8 cellular contexts compared by ENCODE assay signal in the genomic region with DNA sequence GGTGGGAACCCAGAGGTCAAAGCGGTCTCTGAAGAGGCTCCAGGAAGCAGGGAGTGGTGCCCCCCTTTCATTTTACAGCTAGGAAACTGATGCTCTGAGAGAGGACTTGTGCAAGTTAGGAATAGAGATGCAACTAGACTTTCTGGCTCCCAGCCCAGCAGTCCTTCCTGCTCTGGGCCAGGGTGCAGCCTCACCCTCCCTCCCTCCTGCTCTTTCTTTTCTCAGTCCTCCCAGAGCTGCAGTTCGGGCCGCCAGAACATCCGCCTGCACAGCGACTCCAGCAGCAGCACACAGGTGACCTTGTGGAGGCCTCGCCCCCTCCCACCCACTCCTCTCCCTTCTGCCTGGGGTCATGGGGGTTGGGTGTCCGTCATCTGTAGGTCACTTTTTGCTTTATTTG. TPM values are rescaled to one million over a fixed set of nuclear protein-coding genes. Genes with fewer than 3 reads are reported as not detected.
DNase-seq lines count a peak whose midpoint lies in the region; ATAC-seq and TF ChIP-seq lines count a peak whose summit lies in the region.

No MANE protein-coding gene starts in this region.

- in situ Hi-C loops in T47D (cut with HindIII; ENCODE audit: low pct_unique_long_range_greater_than_20kb, low sequenced_read_pairs) = no loop called here
- in situ Hi-C loops in GM13976 (cut with MboI; ENCODE audit: low sequenced_read_pairs, unreplicated experiment) = no loop called here

- no peaks in the 10 kb centered on the region for H3K36me3 ChIP-seq in HUES48 (ENCODE audit: control insufficient read depth, insufficient read depth, low read length)
- H3K36me3 ChIP-seq in lower lobe of right lung = no peaks in the 10 kb centered on the region

- H3K27me3 ChIP-seq in HUES48 (ENCODE audit: control insufficient read depth, insufficient read depth, low read length) (no peaks in the 10 kb centered on the region), lower lobe of right lung (ENCODE audit: low read depth) (no peaks in the 10 kb centered on the region)

- H3K4me1 ChIP-seq in HUES48 (ENCODE audit: control insufficient read depth, insufficient read depth, low read length) = peaks cover 14% of the 10 kb centered on the region
- H3K4me1 ChIP-seq in lower lobe of right lung = peaks cover 15% of the 10 kb centered on the region

- no peak overlapping the region for H3K4me3 ChIP-seq in HUES48 (ENCODE audit: low read depth, low read length)
- no peak overlapping the region for H3K4me3 ChIP-seq in lower lobe of right lung

- H3K9ac ChIP-seq in HUES48 (ENCODE audit: low read depth, low read length) = no peak overlapping the region

- intact Hi-C loops in lower lobe of right lung (cut with DNase I) = no loop called here

- ATAC-seq in lower lobe of right lung = peak; percentile 66 to 79

- DNase-seq in T47D (ENCODE audit: low read depth in 1 of 2, low spot score in 1 of 2) (peak; percentile 9 to 47), lower lobe of right lung (peak; percentile 76), CD1c-positive myeloid dendritic cell (ENCODE audit: extremely low spot score) (no peak), OCI-M1 (lab: John Stamatoyannopoulos, UW) (no peak), GM13976 (ENCODE audit: low spot score) (no peak)
- DNase-seq in stimulated activated CD4-positive, alpha-beta T cell treated with anti-CD3 and anti-CD28 coated beads, Interleukin-4, amount 100 ng/mL, for 4 hours = no peak

- H3K9me3 ChIP-seq in HUES48 (ENCODE audit: control insufficient read depth, insufficient read depth, low read length) (no peaks in the 10 kb centered on the region), lower lobe of right lung (no peaks in the 10 kb centered on the region)

- no peak for TF ChIP-seq CTCF in 22Rv1 (IDR thresholded peaks at IDR 0.05)
- no peak for TF ChIP-seq CTCF in lower lobe of right lung (IDR thresholded peaks at IDR 0.05)
- TF ChIP-seq CTCF in GM13976 (IDR thresholded peaks at IDR 0.05; ENCODE audit: borderline replicate concordance, control extremely low read depth, extremely low read depth, insufficient read depth, missing control alignments) = no peak

- H3K27ac ChIP-seq in 22Rv1 (peak overlapping the region; percentile 94), HUES48 (ENCODE audit: low read depth, low read length) (peak overlapping the region; percentile 38), lower lobe of right lung (peak overlapping the region; percentile 79)

RNA-seq across cellular contexts. Expression of gene LHFPL7, which starts 51.5 kb away (rescaled TPM):
- total RNA-seq in lower lobe of right lung = not detected

RNA-seq across cellular contexts. Expression of gene KIAA1671, which starts 57.5 kb away (rescaled TPM):
- 40.7 TPM for total RNA-seq in lower lobe of right lung

Comparison
In these comparisons a context has a peak if more than half of its experiments do, and no peak if none do; other contexts are left out.
1. H3K27ac ChIP-seq: peak in every context shown above with its lines; median percentile 94 in 22Rv1; 79 in lower lobe of right lung; 38 in HUES48.
2. DNase-seq: peak in T47D (2 of 2) and lower lobe of right lung (single experiment); none in CD1c-positive myeloid dendritic cell (single experiment), OCI-M1 (single experiment), stimulated activated CD4-positive, alpha-beta T cell treated with anti-CD3 and anti-CD28 coated beads, Interleukin-4, amount 100 ng/mL, for 4 hours (0 of 2) and GM13976 (single experiment).